In genomic region chr16:28089205-28089991, GRCh38 we compare ENCODE assay signal across 1 cellular context.
TF ChIP-seq lines count a peak whose summit lies in the region.

No MANE protein-coding gene starts in this region.

TF ChIP-seq in HepG2, 621 proteins besides CTCF, POLR2A, EP300 and RAD21:
- no peak for TF ChIP-seq ZNF281 (CRISPR knock-in tag; IDR thresholded peaks at IDR 0.05; ENCODE audit: borderline replicate concordance)
- peak; percentile 82; the same call in 1 of the 2 replicates for TF ChIP-seq HNRNPL (IDR thresholded peaks at IDR 0.05; ENCODE audit: low read depth, low read length)
- TF ChIP-seq ZNF747 (CRISPR knock-in tag; IDR thresholded peaks at IDR 0.05; ENCODE audit: borderline replicate concordance) = no peak
- 0 out of 2 replicates have a peak, but pooled peaks have one; percentile 8 for TF ChIP-seq FOXA1 (IDR thresholded peaks at IDR 0.05)
- TF ChIP-seq FOXA1 (CRISPR knock-in tag; IDR thresholded peaks at IDR 0.05) = no peak
- no peak for TF ChIP-seq GMEB2 (CRISPR knock-in tag; IDR thresholded peaks at IDR 0.05; ENCODE audit: low read depth)
- TF ChIP-seq ZNF264 (CRISPR knock-in tag; IDR thresholded peaks at IDR 0.05) = no peak
- TF ChIP-seq FOXP1 (IDR thresholded peaks at IDR 0.05) = 0 out of 2 replicates have a peak, but pooled peaks have one; percentile 4
- no peak for TF ChIP-seq FOXP1 (CRISPR knock-in tag; IDR thresholded peaks at IDR 0.05)
- TF ChIP-seq SP1 (IDR thresholded peaks at IDR 0.05) = 0 out of 2 replicates have a peak, but pooled peaks have one; percentile 31
- no peak for TF ChIP-seq SP1 (CRISPR knock-in tag; IDR thresholded peaks at IDR 0.05)
- TF ChIP-seq MNT (IDR thresholded peaks at IDR 0.05) = peak; percentile 77
- peak; percentile 92 for TF ChIP-seq ZNF646 (CRISPR knock-in tag; IDR thresholded peaks at IDR 0.05)
TF ChIP-seq in HepG2: peak in this region for 6.
